Comparison of ENCODE assay signal across 8 cellular contexts in the genomic region with DNA sequence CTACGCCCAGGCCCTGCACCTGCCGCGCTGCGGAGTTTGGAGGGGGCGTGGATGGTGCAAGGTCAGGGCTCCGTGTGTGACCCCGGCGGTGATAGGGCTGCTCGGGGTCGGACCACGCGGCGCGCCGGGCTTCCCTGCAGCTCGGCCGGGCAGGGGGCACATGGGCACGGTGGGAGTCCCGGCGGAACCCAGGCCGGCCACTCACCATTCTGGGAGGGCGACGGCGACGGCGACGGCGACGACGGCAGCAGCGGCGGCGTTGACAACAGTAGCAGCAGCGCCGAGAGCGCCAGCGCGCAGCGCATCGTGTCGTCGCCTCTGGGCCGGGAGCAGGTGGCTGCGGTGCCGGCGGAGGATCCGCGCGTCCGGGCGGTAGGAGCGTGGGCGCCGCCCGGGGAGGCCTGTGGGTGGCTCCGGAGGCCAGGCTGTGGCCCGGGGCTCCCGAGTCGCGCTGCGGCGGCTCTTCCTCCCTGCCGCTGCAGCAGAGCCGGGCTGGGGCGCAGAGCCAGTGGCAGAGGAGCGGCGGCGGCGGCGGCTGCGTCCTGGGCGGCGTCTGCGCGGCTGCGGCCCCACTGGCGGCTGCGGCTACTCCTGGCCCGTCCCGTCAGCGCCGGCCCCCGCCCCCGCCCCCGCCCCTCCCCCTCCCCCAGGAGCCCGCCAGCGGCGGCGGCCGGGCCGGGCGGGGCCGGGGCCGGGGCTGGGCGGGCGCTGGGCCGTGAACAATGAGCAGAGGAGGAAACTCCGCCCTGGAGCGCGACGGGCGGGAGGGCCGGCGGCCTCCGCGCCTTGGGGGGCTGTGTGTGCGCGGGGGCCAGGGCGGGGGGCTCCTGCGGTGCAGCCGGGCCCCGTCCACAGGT. TPM values are rescaled to one million over a fixed set of nuclear protein-coding genes. Genes with fewer than 3 reads are reported as not detected.
DNase-seq lines count a peak whose midpoint lies in the region; ATAC-seq and TF ChIP-seq lines count a peak whose summit lies in the region.

PODXL (minus strand) TSS at position 574 of the 857 bp plus-strand sequence; CDS start at position 305, 269 bp downstream.

- H3K9me3 ChIP-seq in AG04450 (ENCODE audit: control insufficient read depth, insufficient read depth, low read length), result no peaks in the 10 kb centered on the region

- CTCF ChIA-PET in AG04450 (lab: Charles Lee), result no interaction called here

- peaks cover 46% of the 10 kb centered on the region for H3K27me3 ChIP-seq in AG04450 (ENCODE audit: control insufficient read depth, insufficient read depth, low read length)

- no peak for TF ChIP-seq CTCF in AG04450 (IDR thresholded peaks at IDR 0.05; ENCODE audit: low read depth, low read length)

- H3K27ac ChIP-seq in AG04450 (ENCODE audit: low read depth, low read length), result no peak within 1 kb of the TSS

- DNase-seq in AG04450 (ENCODE audit: low read depth, low spot score), result no peak
- peak; percentile 56 for DNase-seq in NCI-H510A (lab: John Stamatoyannopoulos, UW)
- peak; percentile 49 to 50 for DNase-seq in activated CD4-positive, alpha-beta T cell treated with anti-CD3 and anti-CD28 coated beads, Interleukin-2, amount 50 U/mL, for 48 hours
- peak; percentile 9 for DNase-seq in effector CD8-positive, alpha-beta T cell (lab: John Stamatoyannopoulos, UW)
- peak; percentile 84 to 85 for DNase-seq in lung microvascular endothelial cell (ENCODE audit: low read depth in 2 of 2)
- DNase-seq in stimulated activated CD4-positive, alpha-beta T cell treated with anti-CD3 and anti-CD28 coated beads, TNF-alpha, amount 100 ng/mL, for 48 hours (ENCODE audit: low read depth in 3 of 3), result peak in 2 of 3 donors; percentile 12 to 36

- ATAC-seq in GM18867 (IDR thresholded peaks at IDR 0.05; ENCODE audit: unreplicated experiment) (peak; percentile 76), HG03097 (IDR thresholded peaks at IDR 0.05; ENCODE audit: low FRiP score, unreplicated experiment) (peak; percentile 64)

- peak within 1 kb of the TSS; percentile 55 for H3K4me3 ChIP-seq in AG04450 (ENCODE audit: low read depth, low read length)

- POLR2A ChIA-PET in AG04450 (lab: Yijun Ruan, JAX), result no interaction called here

RNA-seq across cellular contexts. Expression of gene PODXL, which starts in this region (rescaled TPM):
- 0.79 and 0.92 TPM in 2 replicates for polyA plus RNA-seq in AG04450 (2011; rRNA removed)
- 1.2 and 1.5 TPM in 2 replicates for polyA minus RNA-seq in AG04450 (2011; rRNA and poly(A)+ RNA removed)
- total RNA-seq in lung microvascular endothelial cell, result 75.0 and 152 TPM in 2 replicates
